ENCODE assay signal across 9 cellular contexts in the genomic region with DNA sequence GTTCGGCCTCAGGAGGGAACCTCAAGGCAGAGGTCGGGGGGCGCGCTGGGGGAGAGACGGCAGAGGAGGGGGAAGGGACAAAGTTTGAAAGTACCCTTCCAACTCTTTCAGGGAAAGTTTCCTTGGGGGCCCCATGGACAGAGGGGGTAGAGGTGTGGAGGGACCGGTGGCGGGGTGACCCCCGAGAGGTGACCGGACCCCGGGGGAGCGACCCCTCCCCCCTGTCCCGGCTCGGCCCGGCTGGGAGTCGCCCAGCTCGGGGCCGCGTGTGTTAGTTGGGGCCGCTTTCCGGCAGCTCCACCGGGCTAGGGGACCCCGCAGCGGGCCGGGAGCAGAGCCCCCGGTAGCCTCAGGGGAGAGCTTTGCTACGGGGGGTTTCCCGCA. TPM values are rescaled to one million over a fixed set of nuclear protein-coding genes. Genes with fewer than 3 reads are reported as not detected.
A peak's percentile ranks its signal among the peaks of the same experiment; 100 is the strongest.
DNase-seq lines count a peak whose midpoint lies in the region; ATAC-seq and TF ChIP-seq lines count a peak whose summit lies in the region.
"Had no signal": no experiment of that assay in that cellular context is flagged by ENCODE, and none has a peak within 500 bp of the region (broad histone marks: within the 10 kb centered on the region; RNA-seq: fewer than 3 reads in every experiment).

No MANE protein-coding gene starts in this region.

- CTCF ChIA-PET in activated naive CD4-positive, alpha-beta T cell treated with anti-CD3 and anti-CD28 coated beads, Interleukin-2, amount 10 ng/mL, durations not matched to agents 7 days and 5 days (lab: Charles Lee), result interaction anchor here (1.9 kb wide), 1 partner anchor 12 kb away, joined by 6 read pairs; no protein-coding TSS in a partner anchor

- peak overlapping the region; percentile 72 for H3K4me3 ChIP-seq in lower lobe of right lung
- H3K4me3 ChIP-seq in upper lobe of left lung, result peak overlapping the region; percentile 4 to 66 (median 54)
- no peak overlapping the region for H3K4me3 ChIP-seq in HAP-1

- peaks cover 57% of the 10 kb centered on the region for H3K4me1 Mint-ChIP-seq in activated naive CD4-positive, alpha-beta T cell treated with anti-CD3 and anti-CD28 coated beads, Interleukin-2, amount 10 ng/mL, durations not matched to agents 7 days and 5 days

- WGBS in upper lobe of left lung, 2 donors, result 3 to 15% methylated on average over 8 to 26 of the region's 27 CpGs

- H3K36me3 ChIP-seq in lower lobe of right lung, result no peaks in the 10 kb centered on the region
- H3K36me3 ChIP-seq in upper lobe of left lung, result no peaks in the 10 kb centered on the region
- no peaks in the 10 kb centered on the region for H3K36me3 ChIP-seq in HAP-1 (replicated peaks)

- no peak for TF ChIP-seq EP300 in upper lobe of left lung (IDR thresholded peaks at IDR 0.05)

- in situ Hi-C loops in HAP-1 (cut with MboI; ENCODE audit: low sequenced_read_pairs), result no loop called here

- H3K27me3 Mint-ChIP-seq in activated naive CD4-positive, alpha-beta T cell treated with anti-CD3 and anti-CD28 coated beads, Interleukin-2, amount 10 ng/mL, durations not matched to agents 7 days and 5 days, result peaks cover 86% of the 10 kb centered on the region

- TF ChIP-seq POLR2A in upper lobe of left lung (IDR thresholded peaks at IDR 0.05), result no peak

- H3K36me3 Mint-ChIP-seq in activated naive CD4-positive, alpha-beta T cell treated with anti-CD3 and anti-CD28 coated beads, Interleukin-2, amount 10 ng/mL, durations not matched to agents 7 days and 5 days, result peaks cover 3% of the 10 kb centered on the region

- no peak for ATAC-seq in lower lobe of right lung
- no peak for ATAC-seq in upper lobe of left lung (ENCODE audit: low FRiP score in 2 of 2)
- ATAC-seq in HG03108 (IDR thresholded peaks at IDR 0.05; ENCODE audit: unreplicated experiment), result no peak
- no peak for ATAC-seq in HG03521 (IDR thresholded peaks at IDR 0.05; ENCODE audit: unreplicated experiment)

- H3K4me1 ChIP-seq in lower lobe of right lung, result peaks cover 55% of the 10 kb centered on the region
- H3K4me1 ChIP-seq in upper lobe of left lung, result peaks cover 37 to 67% (median 49%) of the 10 kb centered on the region in 4 donors
- H3K4me1 ChIP-seq in HAP-1, result peaks cover 10% of the 10 kb centered on the region

- H3K27me3 ChIP-seq in lower lobe of right lung (ENCODE audit: low read depth) (no peaks in the 10 kb centered on the region), upper lobe of left lung (no peaks in the 10 kb centered on the region), HAP-1 (ENCODE audit: low read depth) (peaks cover 5% of the 10 kb centered on the region)

- H3K9me3 ChIP-seq in lower lobe of right lung, result no peaks in the 10 kb centered on the region
- H3K9me3 ChIP-seq in upper lobe of left lung, result no peaks in the 10 kb centered on the region
- H3K9me3 ChIP-seq in HAP-1, result no peaks in the 10 kb centered on the region
- H3K9me3 ChIP-seq: mucosa of descending colon had no signal

- DNase-seq in activated naive CD4-positive, alpha-beta T cell treated with anti-CD3 and anti-CD28 coated beads, Interleukin-2, amount 10 ng/mL, durations not matched to agents 7 days and 5 days, result no peak
- no peak for DNase-seq in activated naive CD4-positive, alpha-beta T cell (lab: John Stamatoyannopoulos, UW)
- DNase-seq in astrocyte of the hippocampus (ENCODE audit: low read depth, low spot score) (peak; percentile 26), lower lobe of right lung (no peak), upper lobe of left lung (peak in 1 of 2 donors; percentile 86), HAP-1 (ENCODE audit: low spot score in 2 of 2) (no peak)

- H3K27ac ChIP-seq in lower lobe of right lung, result peak overlapping the region; percentile 91
- peak overlapping the region; percentile 88 to 95 (median 90) for H3K27ac ChIP-seq in upper lobe of left lung

- intact Hi-C loops in lower lobe of right lung (cut with DNase I), result no loop called here

- no peaks in the 10 kb centered on the region for H3K9me3 Mint-ChIP-seq in activated naive CD4-positive, alpha-beta T cell treated with anti-CD3 and anti-CD28 coated beads, Interleukin-2, amount 10 ng/mL, durations not matched to agents 7 days and 5 days

- peak overlapping the region; percentile 62 for H3K4me3 Mint-ChIP-seq in activated naive CD4-positive, alpha-beta T cell treated with anti-CD3 and anti-CD28 coated beads, Interleukin-2, amount 10 ng/mL, durations not matched to agents 7 days and 5 days

- TF ChIP-seq CTCF in lower lobe of right lung (IDR thresholded peaks at IDR 0.05), result no peak
- TF ChIP-seq CTCF in upper lobe of left lung (IDR thresholded peaks at IDR 0.05), result no peak

- peak overlapping the region; percentile 45 for H3K27ac Mint-ChIP-seq in activated naive CD4-positive, alpha-beta T cell treated with anti-CD3 and anti-CD28 coated beads, Interleukin-2, amount 10 ng/mL, durations not matched to agents 7 days and 5 days

RNA-seq across cellular contexts. Expression of gene GCAT, which starts 3.2 kb away (rescaled TPM):
- total RNA-seq in lower lobe of right lung, result 7.1 TPM
- total RNA-seq in upper lobe of left lung, result 10 to 100 TPM in 2 of 6 donors, 1 to 10 TPM in 4; 2.7 to 16.7 (median 7.5) TPM

RNA-seq across cellular contexts. Expression of gene GALR3, which starts 18.7 kb away (rescaled TPM):
- total RNA-seq in lower lobe of right lung (not detected), upper lobe of left lung (not detected)
- total RNA-seq: mucosa of descending colon had no signal

RNA-seq across cellular contexts. Expression of gene ANKRD54, which starts 39.6 kb away (rescaled TPM):
- total RNA-seq in lower lobe of right lung (18.3 TPM), upper lobe of left lung (10 to 100 TPM; 22.4 to 49.2 (median 38.2) TPM)

RNA-seq across cellular contexts. Expression of gene EIF3L, which starts 44.7 kb away (rescaled TPM):
- total RNA-seq in lower lobe of right lung (385 TPM), upper lobe of left lung (100 to 1,000 TPM; 130 to 418 (median 248) TPM)
